26 cellular contexts compared by ENCODE assay signal in genomic region chr3:138089091-138089490, GRCh38. TPM values are rescaled to one million over a fixed set of nuclear protein-coding genes. Genes with fewer than 3 reads are reported as not detected.
DNase-seq lines count a peak whose midpoint lies in the region; FAIRE-seq and TF ChIP-seq lines count a peak whose summit lies in the region.
"Had no signal": no experiment of that assay in that cellular context is flagged by ENCODE, and none has a peak within 500 bp of the region (broad histone marks: within the 10 kb centered on the region; RNA-seq: fewer than 3 reads in every experiment).

No MANE protein-coding gene starts in this region.

- peaks cover 31% of the 10 kb centered on the region for H3K4me1 ChIP-seq in PC-9 (replicated peaks; ENCODE audit: insufficient read depth)
- no peaks in the 10 kb centered on the region for H3K4me1 ChIP-seq in smooth muscle cell (ENCODE audit: low read depth)
- H3K4me1 ChIP-seq: sigmoid colon had no signal

- intact Hi-C loops in PC-9 (cut with micrococcal nuclease; ENCODE audit: unreplicated experiment) = no loop called here

- no TSS peak for BruUV-seq in PC-9 (replicated peaks; lab: Mats Ljungman, UMichigan)

- H3K36me3 ChIP-seq in PC-9 (ENCODE audit: low read depth) (no peaks in the 10 kb centered on the region), bronchial epithelial cell (ENCODE audit: control insufficient read depth, insufficient read depth, low read length) (no peaks in the 10 kb centered on the region), smooth muscle cell (ENCODE audit: low read depth) (peaks cover 19% of the 10 kb centered on the region)

- POLR2A ChIA-PET in PC-9 (lab: Charles Lee; ENCODE audit: unreplicated experiment) = interaction anchor here (0.5 kb wide), 1 partner anchor 12 kb away, joined by 8 read pairs; no protein-coding TSS in a partner anchor

- H3K4me3 ChIP-seq in PC-9 (no peak overlapping the region), bronchial epithelial cell (ENCODE audit: low read depth, low read length) (no peak overlapping the region), smooth muscle cell (no peak overlapping the region)
- H3K4me3 ChIP-seq: sigmoid colon had no signal

- H2AFZ ChIP-seq in PC-9 (no peak overlapping the region), smooth muscle cell (ENCODE audit: low read depth) (no peak overlapping the region)

- no peaks in the 10 kb centered on the region for H3K79me2 ChIP-seq in PC-9 (ENCODE audit: low read depth)
- no peaks in the 10 kb centered on the region for H3K79me2 ChIP-seq in smooth muscle cell (ENCODE audit: low read depth)

- DNase-seq in EL = peak; percentile 77
- peak in 1 of 2 experiments; percentile 92 for DNase-seq in PC-9
- DNase-seq in bronchial epithelial cell (ENCODE audit: low read depth) = peak; percentile 95
- peak; percentile 15 for DNase-seq in glomerular visceral epithelial cell (ENCODE audit: extremely low spot score)
- DNase-seq in C1 segment of cervical spinal cord (lab: John Stamatoyannopoulos, UW) = no peak
- DNase-seq in NCI-H1092 treated with DMSO at 0.1 percent for 48 hours (lab: John Stamatoyannopoulos, UW) = no peak
- no peak for DNase-seq in ACHN
- no peak for DNase-seq in smooth muscle cell (lab: John Stamatoyannopoulos, UW; ENCODE audit: unreplicated experiment)
- DNase-seq: activated CD4-positive, CD25-positive, alpha-beta regulatory T cell; AML-193; cerebellar nuclear complex; endodermal cell; H9; KBM-7; NCI-H2029 treated with DMSO at 0.1 percent for 48 hours; NCI-H510A treated with DMSO at 0.1 percent for 48 hours; occipital lobe; sigmoid colon; stimulated activated CD4-positive, alpha-beta T cell treated with anti-CD3 and anti-CD28 coated beads, Interleukin-4, amount 100 ng/mL, for 24 hours; substantia nigra had no signal

- H4K20me1 ChIP-seq in PC-9 (ENCODE audit: insufficient read depth) (no peaks in the 10 kb centered on the region), smooth muscle cell (ENCODE audit: low read depth) (no peaks in the 10 kb centered on the region)

- in situ Hi-C loops in ACHN (cut with HindIII; ENCODE audit: low pct_ligation_motif_present, low pct_unique_long_range_greater_than_20kb, low sequenced_read_pairs) = no loop called here

- no peaks in the 10 kb centered on the region for H3K27me3 ChIP-seq in PC-9 (ENCODE audit: insufficient read depth, low read depth)
- no peaks in the 10 kb centered on the region for H3K27me3 ChIP-seq in bronchial epithelial cell (ENCODE audit: control insufficient read depth, insufficient read depth, low read length)
- H3K27me3 ChIP-seq in smooth muscle cell (ENCODE audit: low read depth) = no peaks in the 10 kb centered on the region
- H3K27me3 ChIP-seq: sigmoid colon had no signal

- H3K9me2 ChIP-seq in PC-9 (ENCODE audit: insufficient read depth) = no peaks in the 10 kb centered on the region

- H3F3A ChIP-seq in PC-9 (ENCODE audit: insufficient read depth, low read depth) = peaks cover 12% of the 10 kb centered on the region; the same call in 1 of the 2 replicates
- H3F3A ChIP-seq in smooth muscle cell (ENCODE audit: low read depth) = peaks cover 8% of the 10 kb centered on the region

- 75% methylated on average over 3 of the region's 3 CpGs for WGBS in smooth muscle cell (ENCODE audit: low lambda C conversion rate)

- no peaks in the 10 kb centered on the region for H3K9me3 ChIP-seq in PC-9 (ENCODE audit: insufficient read depth, low read depth)
- no peaks in the 10 kb centered on the region for H3K9me3 ChIP-seq in smooth muscle cell (replicated peaks; ENCODE audit: low read depth)
- H3K9me3 ChIP-seq: sigmoid colon had no signal

- CTCF ChIA-PET in PC-9 (lab: Charles Lee) = interaction anchor here (0.5 kb wide), 1 partner anchor 31 kb away, joined by 3 read pairs; no protein-coding TSS in a partner anchor

- H3K27ac ChIP-seq in PC-9 = peak overlapping the region; percentile 65
- H3K27ac ChIP-seq in smooth muscle cell (ENCODE audit: low read depth) = no peak overlapping the region
- H3K27ac ChIP-seq: HL-60, sigmoid colon had no signal

- H3K4me2 ChIP-seq in PC-9 = peak overlapping the region; percentile 12
- no peak overlapping the region for H3K4me2 ChIP-seq in smooth muscle cell

- no peak for FAIRE-seq in bronchial epithelial cell (lab: Jason Lieb, UNC)

- H3K9ac ChIP-seq in smooth muscle cell (ENCODE audit: low read depth) = no peak overlapping the region

- TF ChIP-seq CTCF in PC-9 (conservative IDR thresholded peaks at IDR 0.05) = no peak
- no peak for TF ChIP-seq CTCF in bronchial epithelial cell (IDR thresholded peaks at IDR 0.05; ENCODE audit: insufficient read depth, low read length, severe bottlenecking)
- TF ChIP-seq CTCF in smooth muscle cell (IDR thresholded peaks at IDR 0.05; ENCODE audit: borderline replicate concordance, insufficient read depth, poor library complexity, severe bottlenecking) = no peak

RNA-seq across cellular contexts. Expression of gene DZIP1L, which starts 26.3 kb away (rescaled TPM):
- total RNA-seq in PC-9 (2021) (2.3 and 6.1 TPM in 2 replicates), bronchial epithelial cell (0.77 and 2.1 TPM in 2 replicates), smooth muscle cell (11.3 and 29.9 TPM in 2 replicates)
- 7.8 and 12.1 TPM in 2 replicates for polyA plus RNA-seq in smooth muscle cell

RNA-seq across cellular contexts. Expression of gene A4GNT, which starts 43.1 kb away (rescaled TPM):
- not detected in 2 replicates for total RNA-seq in PC-9 (2021)
- total RNA-seq in bronchial epithelial cell = not detected in 2 replicates
- not detected in 2 replicates for total RNA-seq in smooth muscle cell
- polyA plus RNA-seq in smooth muscle cell = not detected in 2 replicates
- total RNA-seq: activated CD8-positive, alpha-beta memory T cell treated with anti-CD3 and anti-CD28 coated beads for 36 hours; activated T-helper 1 cell treated with anti-CD3 and anti-CD28 coated beads, Interleukin-12 subunit alpha, Interleukin-12 subunit beta, Interleukin-2, Interleukin-4 antibody, amounts not matched to agents 30 ng/mL and 10 ng/mL and 1 ng/mL, durations not matched to agents 14 hours and 24 hours and 36 hours; endodermal cell; glomerular endothelial cell; H9; lower leg skin; occipital lobe; sigmoid colon; SK-MEL-5 had no signal
- polyA plus RNA-seq: sigmoid colon had no signal

Comparison
In these comparisons a context has a peak if more than half of its experiments do, and no peak if none do; other contexts are left out.
1. DNase-seq: peak in EL (single experiment), bronchial epithelial cell (single experiment) and glomerular visceral epithelial cell (single experiment); none in C1 segment of cervical spinal cord (0 of 14), NCI-H1092 treated with DMSO at 0.1 percent for 48 hours (single experiment), ACHN (single experiment) and smooth muscle cell (single experiment).